In the genomic region with DNA sequence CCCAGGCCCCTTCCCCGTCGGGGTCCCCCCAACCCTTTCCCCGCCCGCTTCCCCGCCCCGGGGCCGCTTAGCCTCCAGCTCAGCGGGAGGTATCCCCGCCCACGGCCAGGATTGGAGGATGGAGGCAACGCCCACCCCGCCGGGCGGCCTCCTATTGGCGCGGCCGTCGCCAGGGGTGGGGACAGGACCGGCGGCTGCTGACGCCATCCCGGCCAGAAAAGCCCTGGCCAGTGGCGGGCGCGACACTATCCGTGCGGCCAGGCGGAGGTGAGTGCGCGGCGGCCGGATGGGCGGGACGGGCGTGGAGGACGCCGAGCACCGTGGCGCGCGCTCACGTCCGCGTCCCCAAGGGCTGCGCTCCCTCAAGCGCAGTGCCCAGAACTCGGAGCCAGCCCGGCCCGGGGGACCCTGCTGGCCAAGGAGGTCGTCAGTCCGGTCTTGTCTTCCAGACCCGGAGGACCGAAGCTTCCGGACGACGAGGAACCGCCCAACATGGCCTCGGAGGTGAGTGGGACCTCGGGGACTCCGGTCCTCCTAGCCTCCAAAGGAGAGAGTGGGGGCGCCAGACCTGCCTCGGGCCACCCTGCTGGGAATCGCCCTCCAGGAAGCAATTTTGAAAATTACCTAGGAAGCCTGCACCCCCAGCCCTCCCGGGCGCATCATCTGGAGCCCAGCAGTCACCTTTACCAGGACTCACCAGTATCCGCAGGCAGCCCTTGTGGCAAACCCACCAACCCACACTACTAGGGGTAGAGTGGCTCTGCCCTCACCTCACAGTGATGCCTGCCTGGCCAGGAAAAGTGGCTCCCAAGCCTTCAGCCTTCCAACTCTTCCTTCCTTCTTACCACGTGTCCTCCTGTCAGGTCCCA, we compare ENCODE assay signal across 8 cellular contexts. TPM values are rescaled to one million over a fixed set of nuclear protein-coding genes. Genes with fewer than 3 reads are reported as not detected.
DNase-seq lines count a peak whose midpoint lies in the region; ATAC-seq and TF ChIP-seq lines count a peak whose summit lies in the region.

A gene (plus strand): TSS at position 230 of the 869 bp plus-strand sequence. CDS start 263 bp downstream, at position 493.

- H3K4me1 ChIP-seq in testis = peaks cover 10% of the 10 kb centered on the region

- peak within 1 kb of the TSS in 1 of 2 donors; percentile 45 for H3K27ac ChIP-seq in testis

- H3K9me3 ChIP-seq in testis = no peaks in the 10 kb centered on the region

- H3K4me3 ChIP-seq in GM06990 (replicated peaks; ENCODE audit: low read depth, low read length) = peak within 1 kb of the TSS; percentile 93
- H3K4me3 ChIP-seq in HFF-Myc (replicated peaks; ENCODE audit: low read depth, low read length) = peak within 1 kb of the TSS; percentile 79
- H3K4me3 ChIP-seq in NB4 (ENCODE audit: low read depth, low read length) = peak within 1 kb of the TSS; percentile 82
- H3K4me3 ChIP-seq in testis = peak within 1 kb of the TSS; percentile 69 to 84

- DNase-seq in GM06990 (ENCODE audit: extremely low read depth, insufficient read length) (peak; percentile 94), HFF-Myc (ENCODE audit: extremely low read depth, low read depth) (no peak), NB4 (ENCODE audit: low read depth) (peak; percentile 96), SKM-1 (lab: John Stamatoyannopoulos, UW; ENCODE audit: unreplicated experiment) (peak; percentile 77), glomerular endothelial cell (ENCODE audit: extremely low read depth, low read depth, low spot score) (no peak), omental fat pad (ENCODE audit: low spot score) (peak; percentile 63), testis (peak; percentile 94)
- peak; percentile 94 to 95 for DNase-seq in activated naive CD4-positive, alpha-beta T cell treated with anti-CD3 and anti-CD28 coated beads, Interleukin-2, amount 50 U/mL, for 72 hours (ENCODE audit: low spot score in 2 of 2)

- TF ChIP-seq POLR2A in NB4 (IDR thresholded peaks at IDR 0.05; ENCODE audit: extremely low read depth, insufficient read length) (peak; percentile 87), testis (IDR thresholded peaks at IDR 0.05) (peak; percentile 51)

- H3K9me3 Mint-ChIP-seq in activated naive CD4-positive, alpha-beta T cell treated with anti-CD3 and anti-CD28 coated beads, Interleukin-2, amount 50 U/mL, for 72 hours = no peaks in the 10 kb centered on the region

- TF ChIP-seq CTCF in GM06990 (IDR thresholded peaks at IDR 0.05; ENCODE audit: insufficient read depth, low read length, poor library complexity, severe bottlenecking) = peak; percentile 34
- no peak for TF ChIP-seq CTCF in HFF-Myc (IDR thresholded peaks at IDR 0.05; ENCODE audit: low read depth, low read length, missing control alignments)
- no peak for TF ChIP-seq CTCF in NB4 (IDR thresholded peaks at IDR 0.05; ENCODE audit: low read depth, low read length)
- no peak for TF ChIP-seq CTCF in omental fat pad (IDR thresholded peaks at IDR 0.05)
- no peak for TF ChIP-seq CTCF in testis (IDR thresholded peaks at IDR 0.05)

- H3K27me3 ChIP-seq in GM06990 (replicated peaks; ENCODE audit: control insufficient read depth, insufficient read depth, low read length) = no peaks in the 10 kb centered on the region
- no peaks in the 10 kb centered on the region for H3K27me3 ChIP-seq in testis

- intact Hi-C loops in testis (cut with DNase I; ENCODE audit: low total_unique reads) = no loop called here

- ATAC-seq in activated naive CD4-positive, alpha-beta T cell treated with anti-CD3 and anti-CD28 coated beads, Interleukin-2, amount 50 U/mL, for 72 hours = peak; percentile 97 to 99
- ATAC-seq in omental fat pad (ENCODE audit: low FRiP score) = peak; percentile 99

- H3K36me3 ChIP-seq in GM06990 (ENCODE audit: control insufficient read depth, insufficient read depth, low read length) (no peaks in the 10 kb centered on the region; the same call in none of the 2 replicates), testis (ENCODE audit: low read depth, missing control alignments) (no peaks in the 10 kb centered on the region)

- WGBS in testis, 2 donors = 1 to 17% methylated on average over 4 to 44 of the region's 67 CpGs

- no peaks in the 10 kb centered on the region for H3K36me3 Mint-ChIP-seq in activated naive CD4-positive, alpha-beta T cell treated with anti-CD3 and anti-CD28 coated beads, Interleukin-2, amount 50 U/mL, for 72 hours

- peak within 1 kb of the TSS; percentile 72 to 86 for H3K27ac Mint-ChIP-seq in activated naive CD4-positive, alpha-beta T cell treated with anti-CD3 and anti-CD28 coated beads, Interleukin-2, amount 50 U/mL, for 72 hours

RNA-seq across cellular contexts. Expression of the gene that starts here (rescaled TPM):
- total RNA-seq in activated naive CD4-positive, alpha-beta T cell treated with anti-CD3 and anti-CD28 coated beads, Interleukin-2, amount 50 U/mL, for 72 hours = 10 to 100 TPM; 22.6 to 30.7 TPM
- 45.4 and 51.0 TPM in 2 replicates for total RNA-seq in glomerular endothelial cell
- total RNA-seq in omental fat pad = 10 to 100 TPM; 17.1 to 42.1 (median 24.7) TPM
- 10 to 100 TPM; 12.0 to 15.9 TPM for total RNA-seq in testis
- 9.5 TPM for polyA plus RNA-seq in testis (ENCODE audit: insufficient read depth, low read depth, low replicate concordance)

Comparison
In these comparisons a context has a peak if more than half of its experiments do, and no peak if none do; other contexts are left out.
1. DNase-seq: peak in GM06990 (single experiment), NB4 (single experiment), SKM-1 (single experiment), activated naive CD4-positive, alpha-beta T cell treated with anti-CD3 and anti-CD28 coated beads, Interleukin-2, amount 50 U/mL, for 72 hours (2 of 2), omental fat pad (single experiment) and testis (single experiment); none in HFF-Myc (single experiment) and glomerular endothelial cell (single experiment).
2. Peak in every context shown above with its lines, with median percentiles within 50 percentile points of each other: H3K4me3 ChIP-seq.